ENCODE assay signal across 12 cellular contexts in the genomic region with DNA sequence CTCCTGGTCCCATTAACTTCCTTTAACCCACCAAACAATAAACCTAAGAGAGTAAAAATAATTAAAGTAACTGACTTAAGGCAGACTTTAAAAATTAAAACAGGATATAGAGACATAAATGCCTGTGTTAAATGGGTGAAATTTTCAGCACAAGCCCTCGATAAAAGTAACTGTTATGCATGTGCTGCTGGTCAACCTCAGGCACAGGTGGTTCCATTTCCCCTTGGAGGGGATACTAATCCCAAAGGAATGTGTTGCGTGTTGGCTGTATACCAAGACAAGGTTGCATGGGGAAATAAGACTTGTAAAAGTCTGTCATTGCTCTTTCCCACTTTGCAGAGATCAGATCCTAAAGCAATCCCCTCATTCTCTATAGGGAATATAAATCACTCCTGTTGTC. TPM values are rescaled to one million over a fixed set of nuclear protein-coding genes. Genes with fewer than 3 reads are reported as not detected.
DNase-seq lines count a peak whose midpoint lies in the region; ATAC-seq, FAIRE-seq and TF ChIP-seq lines count a peak whose summit lies in the region.
"Had no signal": no experiment of that assay in that cellular context is flagged by ENCODE, and none has a peak within 500 bp of the region (broad histone marks: within the 10 kb centered on the region; RNA-seq: fewer than 3 reads in every experiment).

No MANE protein-coding gene starts in this region.

- H3K36me3 ChIP-seq in HEK293 (ENCODE audit: control insufficient read depth in 2 of 2, insufficient read depth in 1 of 2, low read length in 2 of 2) = no peaks in the 10 kb centered on the region
- H3K36me3 ChIP-seq: adrenal gland had no signal

- H3K27ac ChIP-seq in A549 (no peak overlapping the region), HEK293 (ENCODE audit: extremely low read depth, low read depth, low read length) (no peak overlapping the region)

- no peak for FAIRE-seq in A549 (lab: Jason Lieb, UNC)

- TF ChIP-seq POLR2A in A549 (IDR thresholded peaks at IDR 0.05; ENCODE audit: low read length) = no peak

- DNase-seq in A549 (ENCODE audit: low read depth in 1 of 2, low spot score in 1 of 2) (peak in 1 of 2 experiments; percentile 13), SW480 (ENCODE audit: low spot score) (peak; percentile 48), iris pigment epithelial cell (ENCODE audit: low read depth) (peak; percentile 29), SKM-1 (lab: John Stamatoyannopoulos, UW; ENCODE audit: unreplicated experiment) (no peak), COLO668 (lab: John Stamatoyannopoulos, UW; ENCODE audit: unreplicated experiment) (no peak), activated gamma-delta T cell treated with Interleukin-2 at 50 U/mL for 16 hours (no peak)
- DNase-seq: activated CD4-positive, alpha-beta T cell treated with anti-CD3 and anti-CD28 coated beads for 1 hour; activated T-cell treated with anti-CD3 and anti-CD28 coated beads, Interleukin-2, amount 50 U/mL, for 1 hour; occipital lobe had no signal

- POLR2A ChIA-PET in A549 (lab: Yijun Ruan, JAX) = no interaction called here
- POLR2A ChIA-PET in HEK293 (lab: Yijun Ruan, JAX) = no interaction called here

- no peak overlapping the region for H3K4me3 ChIP-seq in A549
- H3K4me3 ChIP-seq in HEK293 (ENCODE audit: low read depth, low read length) = no peak overlapping the region
- H3K4me3 ChIP-seq: adrenal gland had no signal

- H3K4me1 ChIP-seq in A549 (peaks cover 30% of the 10 kb centered on the region), HEK293 (ENCODE audit: control insufficient read depth, insufficient read depth, low read length) (peaks cover 30% of the 10 kb centered on the region)

- no peak for TF ChIP-seq RAD21 in A549 (conservative IDR thresholded peaks at IDR 0.05 in 1 of 2, IDR thresholded peaks at IDR 0.05 in 1 of 2)

- CTCF ChIA-PET in A549 (lab: Yijun Ruan, JAX) (no interaction called here), HEK293 (lab: Yijun Ruan, JAX) (interaction anchor here (0.6 to 1.7 kb wide), 7 partner anchors 9 to 251 kb away, joined by 3 to 8 read pairs (median 4); no protein-coding TSS in a partner anchor)

- H3K9me3 ChIP-seq in A549 (no peaks in the 10 kb centered on the region), HEK293 (ENCODE audit: control insufficient read depth, insufficient read depth, low read depth, low read length) (no peaks in the 10 kb centered on the region)
- H3K9me3 ChIP-seq: adrenal gland had no signal

- WGBS in A549 (ENCODE audit: missing lambda C conversion rate) = 15% methylated on average over 2 of the region's 2 CpGs

- H3K4me2 ChIP-seq in A549 = peak overlapping the region; percentile 100

- TF ChIP-seq CTCF in A549 (IDR thresholded peaks at IDR 0.05) (no peak; the same call in 1 of the 3 replicates), HEK293 (tag by site-specific recombination; IDR thresholded peaks at IDR 0.05) (no peak)

- ATAC-seq in A549 (no peak), GM21717 (IDR thresholded peaks at IDR 0.05; ENCODE audit: unreplicated experiment) (no peak)

- TF ChIP-seq EP300 in A549 (IDR thresholded peaks at IDR 0.05) = no peak

TF ChIP-seq in A549, 52 proteins besides CTCF, POLR2A, EP300 and RAD21:
- TF ChIP-seq ESRRA (IDR thresholded peaks at IDR 0.05; ENCODE audit: borderline replicate concordance, low read length) = no peak
- TF ChIP-seq, protein P1, sequence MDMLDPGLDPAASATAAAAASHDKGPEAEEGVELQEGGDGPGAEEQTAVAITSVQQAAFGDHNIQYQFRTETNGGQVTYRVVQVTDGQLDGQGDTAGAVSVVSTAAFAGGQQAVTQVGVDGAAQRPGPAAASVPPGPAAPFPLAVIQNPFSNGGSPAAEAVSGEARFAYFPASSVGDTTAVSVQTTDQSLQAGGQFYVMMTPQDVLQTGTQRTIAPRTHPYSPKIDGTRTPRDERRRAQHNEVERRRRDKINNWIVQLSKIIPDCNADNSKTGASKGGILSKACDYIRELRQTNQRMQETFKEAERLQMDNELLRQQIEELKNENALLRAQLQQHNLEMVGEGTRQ (IDR thresholded peaks at IDR 0.05) = no peak
- TF ChIP-seq, protein P2, sequence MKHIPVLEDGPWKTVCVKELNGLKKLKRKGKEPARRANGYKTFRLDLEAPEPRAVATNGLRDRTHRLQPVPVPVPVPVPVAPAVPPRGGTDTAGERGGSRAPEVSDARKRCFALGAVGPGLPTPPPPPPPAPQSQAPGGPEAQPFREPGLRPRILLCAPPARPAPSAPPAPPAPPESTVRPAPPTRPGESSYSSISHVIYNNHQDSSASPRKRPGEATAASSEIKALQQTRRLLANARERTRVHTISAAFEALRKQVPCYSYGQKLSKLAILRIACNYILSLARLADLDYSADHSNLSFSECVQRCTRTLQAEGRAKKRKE (CRISPR knock-in tag; IDR thresholded peaks at IDR 0.05; ENCODE audit: low read depth) = no peak
- TF ChIP-seq PHF8 (IDR thresholded peaks at IDR 0.05; ENCODE audit: borderline replicate concordance, low read depth) = no peak
TF ChIP-seq in A549: peak in this region for 0.

TF ChIP-seq in HEK293, 187 proteins besides CTCF, POLR2A, EP300 and RAD21:
- no peak for TF ChIP-seq MZF1 (tag by site-specific recombination; IDR thresholded peaks at IDR 0.05; ENCODE audit: borderline replicate concordance)
- no peak for TF ChIP-seq ZNF629 (tag by site-specific recombination; IDR thresholded peaks at IDR 0.05)
- TF ChIP-seq GFI1B (tag by site-specific recombination; IDR thresholded peaks at IDR 0.05) = no peak
- no peak for TF ChIP-seq ZNF202 (tag by site-specific recombination; IDR thresholded peaks at IDR 0.05; ENCODE audit: borderline replicate concordance)
- TF ChIP-seq ZSCAN16 (tag by site-specific recombination; IDR thresholded peaks at IDR 0.05) = no peak
- peak; percentile 87 for TF ChIP-seq SCRT2 (tag by site-specific recombination; IDR thresholded peaks at IDR 0.05)
- 0 out of 2 replicates have a peak, but pooled peaks have one; percentile 31 for TF ChIP-seq IKZF3 (tag by site-specific recombination; IDR thresholded peaks at IDR 0.05)

RNA-seq across cellular contexts. Expression of a gene that starts 25.8 kb away (rescaled TPM):
- polyA plus RNA-seq in A549 (2011; rRNA removed) (78.8 and 86.5 TPM in 2 replicates), A549 (2017; fragmentation: RNase III; extraction: RNeasy Plus Mini Kit Qiagen cat#74134 plus additional on column Dnase treatment) (81.8 to 95.0 TPM (median 90.7 TPM) in 3 replicates)
- polyA plus RNA-seq in A549 (2012; cell fraction: cytosol; rRNA removed) = 93.3 and 97.8 TPM in 2 replicates
- 206 and 211 TPM in 2 replicates for polyA plus RNA-seq in A549 (2012; cell fraction: nucleus; rRNA removed)
- 49.3 and 51.5 TPM in 2 replicates for polyA minus RNA-seq in A549 (2011; rRNA and poly(A)+ RNA removed)

Comparison
In these comparisons a context has a peak if more than half of its experiments do, and no peak if none do; other contexts are left out.
1. DNase-seq: peak in SW480 (single experiment) and iris pigment epithelial cell (single experiment); none in SKM-1 (single experiment), COLO668 (single experiment) and activated gamma-delta T cell treated with Interleukin-2 at 50 U/mL for 16 hours (single experiment).